Comparison of ENCODE assay signal across 8 cellular contexts in the genomic region with DNA sequence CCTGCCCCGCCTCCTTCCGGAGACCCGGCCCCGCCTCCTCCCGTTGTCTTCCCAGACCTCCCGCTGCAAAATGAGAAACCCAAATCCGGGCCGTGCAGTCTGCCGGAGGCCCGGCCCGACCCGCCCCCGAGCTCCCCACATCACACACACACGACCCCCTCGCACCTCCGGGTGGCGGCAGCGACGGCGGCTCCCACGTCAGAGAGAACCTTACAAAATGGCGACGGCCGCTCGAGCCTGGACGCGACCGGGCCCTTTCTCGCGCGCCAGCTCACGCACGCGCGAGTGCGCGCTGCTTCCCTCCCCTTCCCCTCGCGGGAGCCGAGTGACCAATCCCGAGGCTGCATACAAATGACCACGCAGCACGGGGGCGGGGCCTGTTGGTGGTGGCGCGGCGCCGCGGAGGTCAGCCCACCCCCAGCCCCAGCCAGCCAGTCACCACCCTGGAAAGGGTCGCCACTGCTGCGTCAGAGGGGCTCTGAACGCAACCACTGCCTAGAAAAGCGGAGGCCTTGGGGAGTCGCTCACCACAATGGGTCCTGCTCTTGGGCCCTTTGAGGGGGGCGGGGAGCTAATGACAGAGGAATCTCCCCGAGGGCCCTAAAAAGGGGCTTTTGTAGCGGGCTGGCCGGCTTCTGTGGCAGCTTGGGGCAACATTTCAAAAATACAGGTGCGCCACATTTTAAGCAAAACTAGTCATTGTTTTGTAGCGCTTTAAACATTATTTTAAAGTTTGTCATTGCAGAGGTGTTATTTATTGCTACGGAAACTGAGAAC. TPM values are rescaled to one million over a fixed set of nuclear protein-coding genes. Genes with fewer than 3 reads are reported as not detected.
DNase-seq lines count a peak whose midpoint lies in the region; ATAC-seq, FAIRE-seq and TF ChIP-seq lines count a peak whose summit lies in the region.

Gene RBM4B (minus strand): TSS at position 289 of the 777 bp plus-strand sequence. CDS start 808 bp downstream, outside the sequence.

- no peaks in the 10 kb centered on the region for H3K9me1 ChIP-seq in keratinocyte (ENCODE audit: control insufficient read depth, extremely low read depth, insufficient read depth, low read length)

- no peaks in the 10 kb centered on the region for H4K20me1 ChIP-seq in keratinocyte (ENCODE audit: control insufficient read depth, extremely low read depth, insufficient read depth, low read length)

- peaks cover 27% of the 10 kb centered on the region for H3K79me2 ChIP-seq in keratinocyte (ENCODE audit: control insufficient read depth, insufficient read depth, low read length)

- FAIRE-seq in keratinocyte (lab: Jason Lieb, UNC): no peak

- H2AFZ ChIP-seq in keratinocyte (ENCODE audit: control insufficient read depth, low read length): peak within 1 kb of the TSS; percentile 83

- peaks cover 24% of the 10 kb centered on the region for H3K4me1 ChIP-seq in keratinocyte (ENCODE audit: control insufficient read depth, extremely low read depth, insufficient read depth, low read length)

- TF ChIP-seq CTCF in keratinocyte (optimal IDR thresholded peaks at IDR 0.05 in 1 of 3, IDR thresholded peaks at IDR 0.05 in 1 of 3, conservative IDR thresholded peaks at IDR 0.05 in 1 of 3; ENCODE audit: extremely low read depth in 1 of 3, insufficient read depth in 2 of 3, low read length in 3 of 3): no peak

- H3K36me3 ChIP-seq in keratinocyte (ENCODE audit: control insufficient read depth in 2 of 2, extremely low read depth in 1 of 2, insufficient read depth in 2 of 2, low read length in 2 of 2): no peaks in the 10 kb centered on the region

- H3K27me3 ChIP-seq in keratinocyte (ENCODE audit: control insufficient read depth, extremely low read depth, insufficient read depth, low read length): no peaks in the 10 kb centered on the region

- DNase-seq in Ammon's horn (ENCODE audit: low spot score): peak; percentile 97
- DNase-seq in GM19238 (ENCODE audit: insufficient read length, low spot score): peak; percentile 93
- peak; percentile 95 for DNase-seq in NCI-H510A (lab: John Stamatoyannopoulos, UW)
- DNase-seq in activated CD4-positive, CD25-positive, alpha-beta regulatory T cell treated with anti-CD3 and anti-CD28 coated beads, Interleukin-2, amount 50 U/mL, for 72 hours: peak; percentile 94
- DNase-seq in cerebellar cortex (ENCODE audit: low spot score): peak; percentile 95
- peak; percentile 72 for DNase-seq in keratinocyte (ENCODE audit: low read depth, low spot score)
- DNase-seq in stimulated activated CD4-positive, alpha-beta T cell treated with anti-CD3 and anti-CD28 coated beads, Interleukin-12 subunit alpha, Interleukin-12 subunit beta, amount 100 ng/mL, for 48 hours (ENCODE audit: low read depth in 2 of 3, low spot score in 1 of 3): peak; percentile 93 to 96 (median 94)

- H3K4me2 ChIP-seq in keratinocyte (ENCODE audit: control insufficient read depth, extremely low read depth, insufficient read depth, low read depth, low read length): peak within 1 kb of the TSS; percentile 100

- peak; percentile 86 for ATAC-seq in HG03439 (IDR thresholded peaks at IDR 0.05; ENCODE audit: unreplicated experiment)

- H3K27ac ChIP-seq in keratinocyte (ENCODE audit: control insufficient read depth, insufficient read depth, low read length): peak within 1 kb of the TSS; percentile 94

- H3K9ac ChIP-seq in keratinocyte (ENCODE audit: control insufficient read depth, extremely low read depth, insufficient read depth, low read length): peak within 1 kb of the TSS; percentile 91

- H3K4me3 ChIP-seq in keratinocyte (ENCODE audit: control insufficient read depth in 2 of 3, extremely low read depth in 1 of 3, insufficient read depth in 2 of 3, low read depth in 1 of 3, low read length in 3 of 3): peak within 1 kb of the TSS; percentile 67 to 79 (median 75)

- dilution Hi-C loops in keratinocyte (cut with MboI; ENCODE audit: extremely low pct_ligation_motif_present, low sequenced_read_pairs): loop anchor here (25.0 kb wide), 1 partner anchor 110 kb away; no protein-coding TSS in a partner anchor

- no peaks in the 10 kb centered on the region for H3K9me3 ChIP-seq in keratinocyte (ENCODE audit: control insufficient read depth, low read depth, low read length)

RNA-seq across cellular contexts. Expression of gene RBM4B, which starts in this region (rescaled TPM):
- 17.2 to 20.9 TPM (median 17.9 TPM) in 3 replicates for polyA plus RNA-seq in keratinocyte
- 7.3 TPM for polyA plus RNA-seq in keratinocyte (2011; ENCODE audit: low read depth)
- 8.5 and 12.3 TPM in 2 replicates for polyA plus RNA-seq in keratinocyte (2011; cell fraction: cytosol; rRNA removed)
- polyA plus RNA-seq in keratinocyte (2011; cell fraction: nucleus; rRNA removed): 20.6 and 21.2 TPM in 2 replicates
- 8.5 and 12.4 TPM in 2 replicates for polyA plus RNA-seq in keratinocyte (2012; ENCODE audit: low replicate concordance)
- 8.4 to 18.3 TPM (median 14.8 TPM) in 3 replicates for polyA minus RNA-seq in keratinocyte
- polyA minus RNA-seq in keratinocyte (2011; cell fraction: cytosol; rRNA and poly(A)+ RNA removed): 5.6 TPM
- polyA minus RNA-seq in keratinocyte (2011; cell fraction: nucleus; rRNA and poly(A)+ RNA removed): 5.5 and 8.3 TPM in 2 replicates

Comparison
In these comparisons a context has a peak if more than half of its experiments do, and no peak if none do; other contexts are left out.
1. Peak in every context shown above with its lines: DNase-seq, ATAC-seq, H3K4me3 ChIP-seq and H3K27ac ChIP-seq.